Comparison of ENCODE assay signal across 8 cellular contexts in genomic region chr11:118911880-118912741, GRCh38. TPM values are rescaled to one million over a fixed set of nuclear protein-coding genes. Genes with fewer than 3 reads are reported as not detected.
A peak's percentile ranks its signal among the peaks of the same experiment; 100 is the strongest.
DNase-seq lines count a peak whose midpoint lies in the region; ATAC-seq and TF ChIP-seq lines count a peak whose summit lies in the region.

No MANE protein-coding gene starts in this region.

- no peak overlapping the region for H3K4me3 ChIP-seq in body of pancreas

- peak; percentile 29 to 61 (median 47) for TF ChIP-seq POLR2A in body of pancreas (IDR thresholded peaks at IDR 0.05)

- peaks cover 100% of the 10 kb centered on the region for H3K4me1 ChIP-seq in body of pancreas

- 27 to 31% methylated on average over 18 to 23 of the region's 23 CpGs for WGBS in body of pancreas, 2 donors

- no peak for TF ChIP-seq CTCF in body of pancreas (IDR thresholded peaks at IDR 0.05)

- peak overlapping the region; percentile 95 to 99 (median 96) for H3K27ac ChIP-seq in body of pancreas

- intact Hi-C loops in body of pancreas (cut with DNase I) = no loop called here

- no peaks in the 10 kb centered on the region for H3K36me3 ChIP-seq in body of pancreas (replicated peaks in 1 of 2; ENCODE audit: insufficient read depth in 1 of 2, low read depth in 2 of 2)

- no peaks in the 10 kb centered on the region for H3K27me3 ChIP-seq in body of pancreas

- ATAC-seq in body of pancreas = peak; percentile 10
- no peak for ATAC-seq in HG02870 (IDR thresholded peaks at IDR 0.05; ENCODE audit: unreplicated experiment)
- no peak for ATAC-seq in HG02973 (IDR thresholded peaks at IDR 0.05; ENCODE audit: unreplicated experiment)

- DNase-seq in NCI-H1436 (lab: John Stamatoyannopoulos, UW) = peak; percentile 55
- no peak for DNase-seq in NCI-H1436 treated with DMSO at 0.1 percent for 48 hours (lab: John Stamatoyannopoulos, UW)
- DNase-seq in T1000 (lab: John Stamatoyannopoulos, UW) = peak; percentile 68
- DNase-seq in body of pancreas = peak; percentile 59 to 76 (median 67)
- DNase-seq in iPS-NIHi11 (ENCODE audit: low spot score) = peak; percentile 47
- DNase-seq in stimulated activated CD4-positive, alpha-beta T cell treated with anti-CD3 and anti-CD28 coated beads, Interleukin-12 subunit alpha, Interleukin-12 subunit beta, amount 100 ng/mL, for 4 hours = peak; percentile 75

- no peaks in the 10 kb centered on the region for H3K9me3 ChIP-seq in body of pancreas

RNA-seq across cellular contexts. Expression of gene BCL9L, which starts 13.6 kb away (rescaled TPM):
- total RNA-seq in body of pancreas = 10 to 100 TPM; 13.2 to 16.5 TPM

RNA-seq across cellular contexts. Expression of gene CXCR5, which starts 28.4 kb away (rescaled TPM):
- total RNA-seq in body of pancreas = not detected

RNA-seq across cellular contexts. Expression of gene UPK2, which starts 44.0 kb away (rescaled TPM):
- total RNA-seq in body of pancreas = not detected

RNA-seq across cellular contexts. Expression of gene FOXR1, which starts 59.5 kb away (rescaled TPM):
- not detected for total RNA-seq in body of pancreas
